In the genomic region with DNA sequence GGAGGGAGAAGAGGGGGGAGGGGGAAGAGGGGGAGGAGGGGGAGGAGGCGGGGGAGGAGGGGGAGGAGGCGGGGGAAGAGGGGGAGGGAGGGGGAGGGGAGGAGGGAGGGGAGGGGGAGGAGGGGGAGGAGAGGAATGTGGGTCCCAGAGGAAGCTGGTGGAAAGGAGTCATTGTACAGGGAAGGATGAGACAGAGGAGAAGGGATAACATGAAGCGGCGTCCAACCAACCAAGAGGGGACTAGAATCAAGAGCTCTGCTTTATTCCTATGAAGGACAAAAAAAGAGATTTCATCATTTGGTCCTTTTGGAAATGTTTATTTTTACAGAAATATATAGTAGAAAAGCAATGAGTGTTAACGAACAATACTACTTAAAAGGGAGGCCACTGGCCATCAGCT, we compare ENCODE assay signal across 1 cellular context.
TF ChIP-seq lines count a peak whose summit lies in the region.

No MANE protein-coding gene starts in this region.

TF ChIP-seq in HepG2, 621 proteins besides CTCF, POLR2A, EP300 and RAD21 (continued from another document):
- TF ChIP-seq, protein P1, sequence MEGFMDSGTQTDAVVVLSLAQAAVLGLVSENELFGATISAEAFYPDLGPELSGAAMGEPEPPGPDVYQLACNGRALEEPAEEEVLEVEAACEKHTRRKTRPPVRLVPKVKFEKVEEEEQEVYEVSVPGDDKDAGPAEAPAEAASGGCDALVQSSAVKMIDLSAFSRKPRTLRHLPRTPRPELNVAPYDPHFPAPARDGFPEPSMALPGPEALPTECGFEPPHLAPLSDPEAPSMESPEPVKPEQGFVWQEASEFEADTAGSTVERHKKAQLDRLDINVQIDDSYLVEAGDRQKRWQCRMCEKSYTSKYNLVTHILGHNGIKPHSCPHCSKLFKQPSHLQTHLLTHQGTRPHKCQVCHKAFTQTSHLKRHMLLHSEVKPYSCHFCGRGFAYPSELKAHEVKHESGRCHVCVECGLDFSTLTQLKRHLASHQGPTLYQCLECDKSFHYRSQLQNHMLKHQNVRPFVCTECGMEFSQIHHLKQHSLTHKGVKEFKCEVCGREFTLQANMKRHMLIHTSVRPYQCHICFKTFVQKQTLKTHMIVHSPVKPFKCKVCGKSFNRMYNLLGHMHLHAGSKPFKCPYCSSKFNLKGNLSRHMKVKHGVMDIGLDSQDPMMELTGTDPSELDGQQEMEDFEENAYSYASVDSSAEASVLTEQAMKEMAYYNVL (CRISPR knock-in tag; IDR thresholded peaks at IDR 0.05; ENCODE audit: borderline replicate concordance), result no peak
- no peak for TF ChIP-seq PPARG (CRISPR knock-in tag; conservative IDR thresholded peaks at IDR 0.05)
- no peak for TF ChIP-seq ZNF570 (CRISPR knock-in tag; IDR thresholded peaks at IDR 0.05; ENCODE audit: borderline replicate concordance)
- TF ChIP-seq, protein P2, sequence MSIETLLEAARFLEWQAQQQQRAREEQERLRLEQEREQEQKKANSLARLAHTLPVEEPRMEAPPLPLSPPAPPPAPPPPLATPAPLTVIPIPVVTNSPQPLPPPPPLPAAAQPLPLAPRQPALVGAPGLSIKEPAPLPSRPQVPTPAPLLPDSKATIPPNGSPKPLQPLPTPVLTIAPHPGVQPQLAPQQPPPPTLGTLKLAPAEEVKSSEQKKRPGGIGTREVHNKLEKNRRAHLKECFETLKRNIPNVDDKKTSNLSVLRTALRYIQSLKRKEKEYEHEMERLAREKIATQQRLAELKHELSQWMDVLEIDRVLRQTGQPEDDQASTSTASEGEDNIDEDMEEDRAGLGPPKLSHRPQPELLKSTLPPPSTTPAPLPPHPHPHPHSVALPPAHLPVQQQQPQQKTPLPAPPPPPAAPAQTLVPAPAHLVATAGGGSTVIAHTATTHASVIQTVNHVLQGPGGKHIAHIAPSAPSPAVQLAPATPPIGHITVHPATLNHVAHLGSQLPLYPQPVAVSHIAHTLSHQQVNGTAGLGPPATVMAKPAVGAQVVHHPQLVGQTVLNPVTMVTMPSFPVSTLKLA (IDR thresholded peaks at IDR 0.05), result no peak
- no peak for TF ChIP-seq ZSCAN21 (CRISPR knock-in tag; IDR thresholded peaks at IDR 0.05; ENCODE audit: borderline replicate concordance)
- TF ChIP-seq HNRNPK (IDR thresholded peaks at IDR 0.05; ENCODE audit: low read depth, low read length, poor library complexity, severe bottlenecking), result peak; percentile 80
- TF ChIP-seq, protein P3, sequence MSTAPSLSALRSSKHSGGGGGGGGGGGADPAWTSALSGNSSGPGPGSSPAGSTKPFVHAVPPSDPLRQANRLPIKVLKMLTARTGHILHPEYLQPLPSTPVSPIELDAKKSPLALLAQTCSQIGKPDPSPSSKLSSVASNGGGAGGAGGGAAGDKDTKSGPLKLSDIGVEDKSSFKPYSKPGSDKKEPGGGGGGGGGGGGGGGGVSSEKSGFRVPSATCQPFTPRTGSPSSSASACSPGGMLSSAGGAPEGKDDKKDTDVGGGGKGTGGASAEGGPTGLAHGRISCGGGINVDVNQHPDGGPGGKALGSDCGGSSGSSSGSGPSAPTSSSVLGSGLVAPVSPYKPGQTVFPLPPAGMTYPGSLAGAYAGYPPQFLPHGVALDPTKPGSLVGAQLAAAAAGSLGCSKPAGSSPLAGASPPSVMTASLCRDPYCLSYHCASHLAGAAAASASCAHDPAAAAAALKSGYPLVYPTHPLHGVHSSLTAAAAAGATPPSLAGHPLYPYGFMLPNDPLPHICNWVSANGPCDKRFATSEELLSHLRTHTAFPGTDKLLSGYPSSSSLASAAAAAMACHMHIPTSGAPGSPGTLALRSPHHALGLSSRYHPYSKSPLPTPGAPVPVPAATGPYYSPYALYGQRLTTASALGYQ (CRISPR knock-in tag; IDR thresholded peaks at IDR 0.05), result no peak
- TF ChIP-seq, protein P4, sequence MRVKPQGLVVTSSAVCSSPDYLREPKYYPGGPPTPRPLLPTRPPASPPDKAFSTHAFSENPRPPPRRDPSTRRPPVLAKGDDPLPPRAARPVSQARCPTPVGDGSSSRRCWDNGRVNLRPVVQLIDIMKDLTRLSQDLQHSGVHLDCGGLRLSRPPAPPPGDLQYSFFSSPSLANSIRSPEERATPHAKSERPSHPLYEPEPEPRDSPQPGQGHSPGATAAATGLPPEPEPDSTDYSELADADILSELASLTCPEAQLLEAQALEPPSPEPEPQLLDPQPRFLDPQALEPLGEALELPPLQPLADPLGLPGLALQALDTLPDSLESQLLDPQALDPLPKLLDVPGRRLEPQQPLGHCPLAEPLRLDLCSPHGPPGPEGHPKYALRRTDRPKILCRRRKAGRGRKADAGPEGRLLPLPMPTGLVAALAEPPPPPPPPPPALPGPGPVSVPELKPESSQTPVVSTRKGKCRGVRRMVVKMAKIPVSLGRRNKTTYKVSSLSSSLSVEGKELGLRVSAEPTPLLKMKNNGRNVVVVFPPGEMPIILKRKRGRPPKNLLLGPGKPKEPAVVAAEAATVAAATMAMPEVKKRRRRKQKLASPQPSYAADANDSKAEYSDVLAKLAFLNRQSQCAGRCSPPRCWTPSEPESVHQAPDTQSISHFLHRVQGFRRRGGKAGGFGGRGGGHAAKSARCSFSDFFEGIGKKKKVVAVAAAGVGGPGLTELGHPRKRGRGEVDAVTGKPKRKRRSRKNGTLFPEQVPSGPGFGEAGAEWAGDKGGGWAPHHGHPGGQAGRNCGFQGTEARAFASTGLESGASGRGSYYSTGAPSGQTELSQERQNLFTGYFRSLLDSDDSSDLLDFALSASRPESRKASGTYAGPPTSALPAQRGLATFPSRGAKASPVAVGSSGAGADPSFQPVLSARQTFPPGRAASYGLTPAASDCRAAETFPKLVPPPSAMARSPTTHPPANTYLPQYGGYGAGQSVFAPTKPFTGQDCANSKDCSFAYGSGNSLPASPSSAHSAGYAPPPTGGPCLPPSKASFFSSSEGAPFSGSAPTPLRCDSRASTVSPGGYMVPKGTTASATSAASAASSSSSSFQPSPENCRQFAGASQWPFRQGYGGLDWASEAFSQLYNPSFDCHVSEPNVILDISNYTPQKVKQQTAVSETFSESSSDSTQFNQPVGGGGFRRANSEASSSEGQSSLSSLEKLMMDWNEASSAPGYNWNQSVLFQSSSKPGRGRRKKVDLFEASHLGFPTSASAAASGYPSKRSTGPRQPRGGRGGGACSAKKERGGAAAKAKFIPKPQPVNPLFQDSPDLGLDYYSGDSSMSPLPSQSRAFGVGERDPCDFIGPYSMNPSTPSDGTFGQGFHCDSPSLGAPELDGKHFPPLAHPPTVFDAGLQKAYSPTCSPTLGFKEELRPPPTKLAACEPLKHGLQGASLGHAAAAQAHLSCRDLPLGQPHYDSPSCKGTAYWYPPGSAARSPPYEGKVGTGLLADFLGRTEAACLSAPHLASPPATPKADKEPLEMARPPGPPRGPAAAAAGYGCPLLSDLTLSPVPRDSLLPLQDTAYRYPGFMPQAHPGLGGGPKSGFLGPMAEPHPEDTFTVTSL (CRISPR knock-in tag; IDR thresholded peaks at IDR 0.05; ENCODE audit: borderline replicate concordance), result no peak
- no peak for TF ChIP-seq ZNF530 (CRISPR knock-in tag; IDR thresholded peaks at IDR 0.05; ENCODE audit: low read depth)
- TF ChIP-seq, protein P5, sequence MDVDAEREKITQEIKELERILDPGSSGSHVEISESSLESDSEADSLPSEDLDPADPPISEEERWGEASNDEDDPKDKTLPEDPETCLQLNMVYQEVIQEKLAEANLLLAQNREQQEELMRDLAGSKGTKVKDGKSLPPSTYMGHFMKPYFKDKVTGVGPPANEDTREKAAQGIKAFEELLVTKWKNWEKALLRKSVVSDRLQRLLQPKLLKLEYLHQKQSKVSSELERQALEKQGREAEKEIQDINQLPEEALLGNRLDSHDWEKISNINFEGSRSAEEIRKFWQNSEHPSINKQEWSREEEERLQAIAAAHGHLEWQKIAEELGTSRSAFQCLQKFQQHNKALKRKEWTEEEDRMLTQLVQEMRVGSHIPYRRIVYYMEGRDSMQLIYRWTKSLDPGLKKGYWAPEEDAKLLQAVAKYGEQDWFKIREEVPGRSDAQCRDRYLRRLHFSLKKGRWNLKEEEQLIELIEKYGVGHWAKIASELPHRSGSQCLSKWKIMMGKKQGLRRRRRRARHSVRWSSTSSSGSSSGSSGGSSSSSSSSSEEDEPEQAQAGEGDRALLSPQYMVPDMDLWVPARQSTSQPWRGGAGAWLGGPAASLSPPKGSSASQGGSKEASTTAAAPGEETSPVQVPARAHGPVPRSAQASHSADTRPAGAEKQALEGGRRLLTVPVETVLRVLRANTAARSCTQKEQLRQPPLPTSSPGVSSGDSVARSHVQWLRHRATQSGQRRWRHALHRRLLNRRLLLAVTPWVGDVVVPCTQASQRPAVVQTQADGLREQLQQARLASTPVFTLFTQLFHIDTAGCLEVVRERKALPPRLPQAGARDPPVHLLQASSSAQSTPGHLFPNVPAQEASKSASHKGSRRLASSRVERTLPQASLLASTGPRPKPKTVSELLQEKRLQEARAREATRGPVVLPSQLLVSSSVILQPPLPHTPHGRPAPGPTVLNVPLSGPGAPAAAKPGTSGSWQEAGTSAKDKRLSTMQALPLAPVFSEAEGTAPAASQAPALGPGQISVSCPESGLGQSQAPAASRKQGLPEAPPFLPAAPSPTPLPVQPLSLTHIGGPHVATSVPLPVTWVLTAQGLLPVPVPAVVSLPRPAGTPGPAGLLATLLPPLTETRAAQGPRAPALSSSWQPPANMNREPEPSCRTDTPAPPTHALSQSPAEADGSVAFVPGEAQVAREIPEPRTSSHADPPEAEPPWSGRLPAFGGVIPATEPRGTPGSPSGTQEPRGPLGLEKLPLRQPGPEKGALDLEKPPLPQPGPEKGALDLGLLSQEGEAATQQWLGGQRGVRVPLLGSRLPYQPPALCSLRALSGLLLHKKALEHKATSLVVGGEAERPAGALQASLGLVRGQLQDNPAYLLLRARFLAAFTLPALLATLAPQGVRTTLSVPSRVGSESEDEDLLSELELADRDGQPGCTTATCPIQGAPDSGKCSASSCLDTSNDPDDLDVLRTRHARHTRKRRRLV (CRISPR knock-in tag; IDR thresholded peaks at IDR 0.05), result no peak
- TF ChIP-seq NPAS2 (CRISPR knock-in tag; IDR thresholded peaks at IDR 0.05; ENCODE audit: borderline replicate concordance), result no peak
- TF ChIP-seq, protein P6, sequence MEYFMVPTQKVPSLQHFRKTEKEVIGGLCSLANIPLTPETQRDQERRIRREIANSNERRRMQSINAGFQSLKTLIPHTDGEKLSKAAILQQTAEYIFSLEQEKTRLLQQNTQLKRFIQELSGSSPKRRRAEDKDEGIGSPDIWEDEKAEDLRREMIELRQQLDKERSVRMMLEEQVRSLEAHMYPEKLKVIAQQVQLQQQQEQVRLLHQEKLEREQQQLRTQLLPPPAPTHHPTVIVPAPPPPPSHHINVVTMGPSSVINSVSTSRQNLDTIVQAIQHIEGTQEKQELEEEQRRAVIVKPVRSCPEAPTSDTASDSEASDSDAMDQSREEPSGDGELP (IDR thresholded peaks at IDR 0.05; ENCODE audit: borderline replicate concordance, low read depth), result no peak
- TF ChIP-seq ZNF343 (CRISPR knock-in tag; IDR thresholded peaks at IDR 0.05), result no peak
- no peak for TF ChIP-seq MAFK (conservative IDR thresholded peaks at IDR 0.05 in 1 of 2, IDR thresholded peaks at IDR 0.05 in 1 of 2; ENCODE audit: low read length in 2 of 2)
- no peak for TF ChIP-seq HOXA3 (CRISPR knock-in tag; IDR thresholded peaks at IDR 0.05)
- no peak for TF ChIP-seq CBFB (CRISPR knock-in tag; IDR thresholded peaks at IDR 0.05)
- no peak for TF ChIP-seq MXI1 (IDR thresholded peaks at IDR 0.05; ENCODE audit: borderline replicate concordance, low read depth, low read length)
- TF ChIP-seq FOXC1 (CRISPR knock-in tag; IDR thresholded peaks at IDR 0.05; ENCODE audit: borderline replicate concordance), result no peak
- TF ChIP-seq SETDB1 (CRISPR knock-in tag; IDR thresholded peaks at IDR 0.05; ENCODE audit: borderline replicate concordance), result no peak
